ENCODE assay signal across 8 cellular contexts in the genomic region with DNA sequence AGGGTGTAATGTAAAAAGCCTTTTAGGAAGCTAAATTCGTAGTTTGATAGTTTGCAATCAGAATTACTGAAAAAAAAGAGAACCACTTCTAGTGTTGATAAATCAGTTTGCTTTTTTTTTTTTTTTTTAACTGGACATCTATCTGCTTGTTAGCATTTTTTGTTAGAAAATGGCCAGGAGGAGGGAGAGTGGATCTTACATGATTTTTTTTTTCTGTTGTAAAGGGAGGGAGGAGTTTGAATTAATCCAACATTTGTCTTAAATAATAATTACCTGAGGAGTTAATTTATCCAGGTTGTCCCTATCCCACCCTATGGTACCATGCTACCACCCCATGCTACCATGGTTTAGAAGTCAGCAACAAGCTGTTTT. TPM values are rescaled to one million over a fixed set of nuclear protein-coding genes. Genes with fewer than 3 reads are reported as not detected.
DNase-seq lines count a peak whose midpoint lies in the region; ATAC-seq and TF ChIP-seq lines count a peak whose summit lies in the region.

No MANE protein-coding gene starts in this region.

- no peak for DNase-seq in BE2C
- no peak for DNase-seq in MM.1S
- no peak for DNase-seq in GM19240 (ENCODE audit: insufficient read length, low spot score)
- no peak for DNase-seq in omental fat pad (ENCODE audit: low spot score)
- no peak for DNase-seq in occipital lobe (lab: John Stamatoyannopoulos, UW)

- peaks cover 57% of the 10 kb centered on the region for H3K4me1 Mint-ChIP-seq in nephron

- peak overlapping the region; percentile 55 for H3K4me2 ChIP-seq in MM.1S (ENCODE audit: low read depth, low read length)

- TF ChIP-seq CTCF in BE2C (IDR thresholded peaks at IDR 0.05; ENCODE audit: low read depth, low read length) (no peak), MM.1S (IDR thresholded peaks at IDR 0.05; ENCODE audit: low read length) (no peak), nephron (IDR thresholded peaks at IDR 0.05; ENCODE audit: unreplicated experiment in 3 of 3) (no peak), omental fat pad (IDR thresholded peaks at IDR 0.05) (no peak)

- H3K9me3 ChIP-seq in BE2C: no peaks in the 10 kb centered on the region
- H3K9me3 ChIP-seq in MM.1S (replicated peaks; ENCODE audit: insufficient read depth, low read length): no peaks in the 10 kb centered on the region
- no peaks in the 10 kb centered on the region for H3K9me3 ChIP-seq in ectodermal cell (ENCODE audit: control insufficient read depth, low read length)

- no peaks in the 10 kb centered on the region for H3K36me3 Mint-ChIP-seq in nephron (ENCODE audit: low read depth)

- no peaks in the 10 kb centered on the region for H3K9me2 ChIP-seq in MM.1S (replicated peaks; ENCODE audit: insufficient read depth, low read length)

- H3K79me2 ChIP-seq in MM.1S (ENCODE audit: low read length): peaks cover 53% of the 10 kb centered on the region

- H3K4me3 Mint-ChIP-seq in nephron: peak overlapping the region; percentile 88 to 94 (median 90)

- no peaks in the 10 kb centered on the region for H3K9me3 Mint-ChIP-seq in nephron

- peak overlapping the region; percentile 93 for H3K4me3 ChIP-seq in BE2C (ENCODE audit: low read depth, low read length)
- peak overlapping the region; percentile 87 for H3K4me3 ChIP-seq in MM.1S (ENCODE audit: low read length)
- peak overlapping the region; percentile 95 for H3K4me3 ChIP-seq in ectodermal cell (ENCODE audit: insufficient read depth, low read depth, low read length)

- no peak for ATAC-seq in omental fat pad (ENCODE audit: low FRiP score)
- ATAC-seq in GM19328 (IDR thresholded peaks at IDR 0.05; ENCODE audit: unreplicated experiment): no peak

- peak overlapping the region; percentile 63; the same call in 1 of the 2 replicates for H3K27ac ChIP-seq in MM.1S (ENCODE audit: low read length)
- no peak overlapping the region for H3K27ac ChIP-seq in ectodermal cell (ENCODE audit: insufficient read depth, low read depth, low read length, poor library complexity, severe bottlenecking)

- no peaks in the 10 kb centered on the region for H3K4me1 ChIP-seq in BE2C
- peaks cover 5% of the 10 kb centered on the region; the same call in 1 of the 2 replicates for H3K4me1 ChIP-seq in MM.1S (ENCODE audit: low read length)
- H3K4me1 ChIP-seq in ectodermal cell (ENCODE audit: control insufficient read depth, insufficient read depth, low read length): no peaks in the 10 kb centered on the region

- no peaks in the 10 kb centered on the region for H4K20me1 ChIP-seq in MM.1S (ENCODE audit: insufficient read depth, low read length)

- no peaks in the 10 kb centered on the region for H3K27me3 Mint-ChIP-seq in nephron (ENCODE audit: low read depth)

- H3K27me3 ChIP-seq in BE2C: no peaks in the 10 kb centered on the region
- no peaks in the 10 kb centered on the region for H3K27me3 ChIP-seq in MM.1S (replicated peaks; ENCODE audit: insufficient read depth, low read length)
- H3K27me3 ChIP-seq in ectodermal cell (ENCODE audit: control insufficient read depth, insufficient read depth, low read length, poor library complexity, severe bottlenecking): peaks cover 5% of the 10 kb centered on the region

- H3K27ac Mint-ChIP-seq in nephron: peak overlapping the region; percentile 68 to 93 (median 92)

- 60% methylated on average over 1 of the region's 1 CpG for WGBS in ectodermal cell, 2 experiments

- peak overlapping the region; percentile 89; the same call in 1 of the 2 replicates for H3K9ac ChIP-seq in MM.1S (ENCODE audit: low read length)

- no peaks in the 10 kb centered on the region for H3K36me3 ChIP-seq in BE2C
- H3K36me3 ChIP-seq in MM.1S (replicated peaks; ENCODE audit: insufficient read depth, low read length): no peaks in the 10 kb centered on the region
- no peaks in the 10 kb centered on the region for H3K36me3 ChIP-seq in ectodermal cell (ENCODE audit: control insufficient read depth, insufficient read depth, low read length)

- peaks cover 2% of the 10 kb centered on the region; the same call in 1 of the 2 replicates for H3F3A ChIP-seq in MM.1S (ENCODE audit: insufficient read depth, low read length)

- no peak overlapping the region for H2AFZ ChIP-seq in MM.1S (ENCODE audit: low read length)

RNA-seq across cellular contexts. Expression of a gene that starts 1.2 kb away (rescaled TPM):
- 23.1 TPM for polyA plus RNA-seq in BE2C (2012; ENCODE audit: insufficient read depth, insufficient read length, low read depth)
- polyA plus RNA-seq in ectodermal cell (2013, experiment 1 of 4): 13.5 TPM
- polyA plus RNA-seq in ectodermal cell (2013, experiment 2 of 4): 11.8 TPM
- polyA plus RNA-seq in ectodermal cell (2013, experiment 3 of 4): 11.6 TPM
- 12.2 TPM for polyA plus RNA-seq in ectodermal cell (2013, experiment 4 of 4)
- total RNA-seq in omental fat pad: 10 to 100 TPM; 17.3 to 23.3 (median 18.7) TPM
- total RNA-seq in occipital lobe: 37.9 TPM
